8 cellular contexts compared by ENCODE assay signal in genomic region chr13:24264976-24265375, GRCh38. TPM values are rescaled to one million over a fixed set of nuclear protein-coding genes. Genes with fewer than 3 reads are reported as not detected.
A peak's percentile ranks its signal among the peaks of the same experiment; 100 is the strongest.
DNase-seq lines count a peak whose midpoint lies in the region; ATAC-seq and TF ChIP-seq lines count a peak whose summit lies in the region.

No MANE protein-coding gene starts in this region.

- WGBS in heart left ventricle, 4 donors = 72 to 80% (median 77%) methylated on average over 7 to 8 of the region's 8 CpGs
- 32 to 79% methylated on average over 6 to 8 of the region's 8 CpGs for WGBS in upper lobe of left lung, 2 donors

- TF ChIP-seq CTCF in heart left ventricle (IDR thresholded peaks at IDR 0.05) = no peak
- no peak for TF ChIP-seq CTCF in natural killer cell (IDR thresholded peaks at IDR 0.05)
- TF ChIP-seq CTCF in upper lobe of left lung (IDR thresholded peaks at IDR 0.05) = no peak

- no peaks in the 10 kb centered on the region for H3K9me3 Mint-ChIP-seq in activated T-cell treated with anti-CD3 and anti-CD28 coated beads, Interleukin-2, amount 50 U/mL, for 24 hours
- H3K9me3 Mint-ChIP-seq in natural killer cell = no peaks in the 10 kb centered on the region

- peak overlapping the region; percentile 75 for H3K4me3 Mint-ChIP-seq in activated T-cell treated with anti-CD3 and anti-CD28 coated beads, Interleukin-2, amount 50 U/mL, for 24 hours
- peak overlapping the region; percentile 87 for H3K4me3 Mint-ChIP-seq in natural killer cell

- peak overlapping the region; percentile 98 for H3K27ac Mint-ChIP-seq in activated T-cell treated with anti-CD3 and anti-CD28 coated beads, Interleukin-2, amount 50 U/mL, for 24 hours
- peak overlapping the region; percentile 95 to 98 for H3K27ac Mint-ChIP-seq in natural killer cell

- no peaks in the 10 kb centered on the region for H3K36me3 ChIP-seq in heart left ventricle
- H3K36me3 ChIP-seq in upper lobe of left lung = peaks cover 0 to 3% (median 0%) of the 10 kb centered on the region in 4 donors

- H3K4me3 ChIP-seq in heart left ventricle (peak overlapping the region in 1 of 12 donors; percentile 2), upper lobe of left lung (no peak overlapping the region)

- ATAC-seq in heart left ventricle (peak in 3 of 4 donors; percentile 16 to 53 (median 35)), natural killer cell (peak; percentile 85 to 96 (median 95)), upper lobe of left lung (ENCODE audit: low FRiP score in 2 of 2) (peak; percentile 55 to 90), GM21528 (IDR thresholded peaks at IDR 0.05; ENCODE audit: low FRiP score, unreplicated experiment) (no peak)

- H3K4me1 Mint-ChIP-seq in activated T-cell treated with anti-CD3 and anti-CD28 coated beads, Interleukin-2, amount 50 U/mL, for 24 hours (ENCODE audit: low read depth) = peaks cover 92% of the 10 kb centered on the region
- H3K4me1 Mint-ChIP-seq in natural killer cell = peaks cover 89 to 90% of the 10 kb centered on the region in 2 donors

- CTCF ChIA-PET in HEK293T (lab: Yijun Ruan, JAX) = no interaction called here

- intact Hi-C loops in heart left ventricle (cut with DNase I) = no loop called here
- intact Hi-C loops in cardiac septum (cut with DNase I) = no loop called here
- intact Hi-C loops in natural killer cell (cut with micrococcal nuclease) = loop anchor here (1.0 to 2.0 kb wide), 2 partner anchors 9 to 14 kb away; no protein-coding TSS in a partner anchor

- no peak for TF ChIP-seq EP300 in upper lobe of left lung (IDR thresholded peaks at IDR 0.05)

- TF ChIP-seq POLR2A in heart left ventricle (IDR thresholded peaks at IDR 0.05) (no peak), upper lobe of left lung (IDR thresholded peaks at IDR 0.05) (no peak)

- peaks cover 71% of the 10 kb centered on the region for H3K36me3 Mint-ChIP-seq in activated T-cell treated with anti-CD3 and anti-CD28 coated beads, Interleukin-2, amount 50 U/mL, for 24 hours (ENCODE audit: low read depth)
- peaks cover 6% of the 10 kb centered on the region for H3K36me3 Mint-ChIP-seq in natural killer cell

- H3K27me3 Mint-ChIP-seq in activated T-cell treated with anti-CD3 and anti-CD28 coated beads, Interleukin-2, amount 50 U/mL, for 24 hours = no peaks in the 10 kb centered on the region
- no peaks in the 10 kb centered on the region for H3K27me3 Mint-ChIP-seq in natural killer cell (ENCODE audit: low read depth in 2 of 2)

- peak in 1 of 5 donors; percentile 68 for DNase-seq in heart left ventricle
- no peak for DNase-seq in cardiac septum (ENCODE audit: low spot score)
- peak; percentile 81 for DNase-seq in activated T-cell treated with anti-CD3 and anti-CD28 coated beads, Interleukin-2, amount 50 U/mL, for 24 hours
- DNase-seq in natural killer cell = peak; percentile 74
- DNase-seq in upper lobe of left lung = peak in 1 of 2 donors; percentile 85
- DNase-seq in globus pallidus (ENCODE audit: low spot score) = no peak
- DNase-seq in HEK293T (ENCODE audit: extremely low spot score) = no peak

- POLR2A ChIA-PET in HEK293T (lab: Yijun Ruan, JAX) = no interaction called here

- H3K27ac ChIP-seq in heart left ventricle (peak overlapping the region in 10 of 12 donors; percentile 10 to 87 (median 37)), upper lobe of left lung (peak overlapping the region in 3 of 4 donors; percentile 35 to 66 (median 55))

- H3K4me1 ChIP-seq in heart left ventricle (peaks cover 0 to 85% (median 19%) of the 10 kb centered on the region in 12 donors), upper lobe of left lung (peaks cover 26 to 38% (median 35%) of the 10 kb centered on the region in 4 donors)

- no peaks in the 10 kb centered on the region for H3K27me3 ChIP-seq in heart left ventricle
- H3K27me3 ChIP-seq in upper lobe of left lung = no peaks in the 10 kb centered on the region

- H3K9me3 ChIP-seq in heart left ventricle (no peaks in the 10 kb centered on the region), upper lobe of left lung (no peaks in the 10 kb centered on the region)

TF ChIP-seq in HEK293T, 16 proteins besides CTCF, POLR2A, EP300 and RAD21:
- TF ChIP-seq FOXK2 (IDR thresholded peaks at IDR 0.05) = no peak
- no peak for TF ChIP-seq SP1 (IDR thresholded peaks at IDR 0.05)
- no peak for TF ChIP-seq TARDBP (IDR thresholded peaks at IDR 0.05)
- TF ChIP-seq LEF1 (IDR thresholded peaks at IDR 0.05; ENCODE audit: borderline replicate concordance) = no peak
- TF ChIP-seq CTBP1 (IDR thresholded peaks at IDR 0.05; ENCODE audit: borderline replicate concordance) = no peak
- TF ChIP-seq FOXM1 (IDR thresholded peaks at IDR 0.05; ENCODE audit: borderline replicate concordance) = no peak
- TF ChIP-seq, protein P1, sequence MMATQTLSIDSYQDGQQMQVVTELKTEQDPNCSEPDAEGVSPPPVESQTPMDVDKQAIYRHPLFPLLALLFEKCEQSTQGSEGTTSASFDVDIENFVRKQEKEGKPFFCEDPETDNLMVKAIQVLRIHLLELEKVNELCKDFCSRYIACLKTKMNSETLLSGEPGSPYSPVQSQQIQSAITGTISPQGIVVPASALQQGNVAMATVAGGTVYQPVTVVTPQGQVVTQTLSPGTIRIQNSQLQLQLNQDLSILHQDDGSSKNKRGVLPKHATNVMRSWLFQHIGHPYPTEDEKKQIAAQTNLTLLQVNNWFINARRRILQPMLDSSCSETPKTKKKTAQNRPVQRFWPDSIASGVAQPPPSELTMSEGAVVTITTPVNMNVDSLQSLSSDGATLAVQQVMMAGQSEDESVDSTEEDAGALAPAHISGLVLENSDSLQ (IDR thresholded peaks at IDR 0.05) = no peak
- TF ChIP-seq L3MBTL2 (conservative IDR thresholded peaks at IDR 0.05) = no peak
- TF ChIP-seq ARNT (IDR thresholded peaks at IDR 0.05) = no peak
- no peak for TF ChIP-seq ELF4 (IDR thresholded peaks at IDR 0.05)
TF ChIP-seq in HEK293T: peak in this region for 0.

RNA-seq across cellular contexts. Expression of gene C1QTNF9, which starts 44.4 kb away (rescaled TPM):
- total RNA-seq in heart left ventricle = 1 to 10 TPM in 7 of 9 donors, under 1 TPM in 1, not detected in 1; 0.25 to 5.1 (median 2.2) TPM
- polyA plus RNA-seq in heart left ventricle = 1 to 10 TPM; 2.4 to 4.3 TPM
- 0.83 TPM for total RNA-seq in cardiac septum
- under 1 TPM in 1 of 3 donors, not detected in 2; 0.25 TPM for total RNA-seq in natural killer cell
- total RNA-seq in upper lobe of left lung = under 1 TPM in 2 of 6 donors, not detected in 4; 0.30 to 0.39 TPM

Comparison
In these comparisons a context has a peak if more than half of its experiments do, and no peak if none do; other contexts are left out.
1. DNase-seq: peak in activated T-cell treated with anti-CD3 and anti-CD28 coated beads, Interleukin-2, amount 50 U/mL, for 24 hours (single experiment) and natural killer cell (single experiment); none in cardiac septum (single experiment), globus pallidus (single experiment) and HEK293T (single experiment).